ENCODE assay signal across 14 cellular contexts in genomic region chr5:72245517-72246238, GRCh38.
A peak's percentile ranks its signal among the peaks of the same experiment; 100 is the strongest.
DNase-seq lines count a peak whose midpoint lies in the region; ATAC-seq and TF ChIP-seq lines count a peak whose summit lies in the region.
"Had no signal": no experiment of that assay in that cellular context is flagged by ENCODE, and none has a peak within 500 bp of the region (broad histone marks: within the 10 kb centered on the region; RNA-seq: fewer than 3 reads in every experiment).

No MANE protein-coding gene starts in this region.

- H3K9me3 Mint-ChIP-seq in chondrocyte (ENCODE audit: low read depth) (no peaks in the 10 kb centered on the region), mesothelial cell of epicardium (no peaks in the 10 kb centered on the region)
- H3K9me3 Mint-ChIP-seq: neural crest cell; stimulated activated effector memory CD8-positive, alpha-beta T cell treated with anti-CD3 and anti-CD28 coated beads, Interleukin-12 subunit alpha, Interleukin-12 subunit beta, amount 100 ng/mL, for 72 hours; T-helper 1 cell treated with Interleukin-12 subunit alpha and Interleukin-12 subunit beta and Interleukin-4 antibody, amounts not matched to agents 30 μg/mL and 1 μg/mL, for 36 hours had no signal

- H3K27ac Mint-ChIP-seq in chondrocyte (ENCODE audit: unreplicated experiment) (peak overlapping the region; percentile 93), mesothelial cell of epicardium (peak overlapping the region; percentile 81)
- H3K27ac Mint-ChIP-seq: stimulated activated effector memory CD8-positive, alpha-beta T cell treated with anti-CD3 and anti-CD28 coated beads, Interleukin-12 subunit alpha, Interleukin-12 subunit beta, amount 100 ng/mL, for 72 hours; T-helper 1 cell treated with Interleukin-12 subunit alpha and Interleukin-12 subunit beta and Interleukin-4 antibody, amounts not matched to agents 30 μg/mL and 1 μg/mL, for 36 hours had no signal

- H3K4me3 ChIP-seq in thyroid gland (replicated peaks in 1 of 3): no peak overlapping the region

- no peak for TF ChIP-seq POLR2A in thyroid gland (IDR thresholded peaks at IDR 0.05)

- ATAC-seq in HG03045 (IDR thresholded peaks at IDR 0.05; ENCODE audit: unreplicated experiment) (no peak), HG03565 (IDR thresholded peaks at IDR 0.05; ENCODE audit: unreplicated experiment) (no peak)
- ATAC-seq: stimulated activated effector memory CD8-positive, alpha-beta T cell treated with anti-CD3 and anti-CD28 coated beads, Interleukin-12 subunit alpha, Interleukin-12 subunit beta, amount 100 ng/mL, for 72 hours had no signal

- TF ChIP-seq CTCF in chondrocyte (IDR thresholded peaks at IDR 0.05) (no peak), mesothelial cell of epicardium (IDR thresholded peaks at IDR 0.05; ENCODE audit: unreplicated experiment) (no peak), thyroid gland (IDR thresholded peaks at IDR 0.05) (no peak)

- peak; percentile 66 for DNase-seq in NCI-H82 (lab: John Stamatoyannopoulos, UW)
- no peak for DNase-seq in chondrocyte (ENCODE audit: low spot score)
- no peak for DNase-seq in mesothelial cell of epicardium (ENCODE audit: low spot score in 2 of 2, unreplicated experiment in 2 of 2)
- DNase-seq in thyroid gland: no peak
- DNase-seq in NCI-H1436 treated with DMSO at 0.1 percent for 48 hours (lab: John Stamatoyannopoulos, UW): no peak
- DNase-seq: activated CD4-positive, alpha-beta T cell treated with anti-CD3 and anti-CD28 coated beads, Interleukin-2, amount 50 U/mL, for 1 hour; activated effector memory CD4-positive, alpha-beta T cell treated with anti-CD3 and anti-CD28 coated beads, Interleukin-2, amount 50 U/mL, for 16 hours; kidney; stimulated activated CD4-positive, alpha-beta T cell treated with anti-CD3 and anti-CD28 coated beads, Interleukin-2, amount 100 ng/mL, for 24 hours had no signal

- no peaks in the 10 kb centered on the region for H3K36me3 ChIP-seq in thyroid gland

- H3K27me3 Mint-ChIP-seq in chondrocyte (ENCODE audit: low read depth): no peaks in the 10 kb centered on the region
- no peaks in the 10 kb centered on the region for H3K27me3 Mint-ChIP-seq in mesothelial cell of epicardium (ENCODE audit: low read depth)

- H3K4me3 Mint-ChIP-seq in chondrocyte (ENCODE audit: unreplicated experiment) (no peak overlapping the region), mesothelial cell of epicardium (no peak overlapping the region)
- H3K4me3 Mint-ChIP-seq: neural crest cell; stimulated activated effector memory CD8-positive, alpha-beta T cell treated with anti-CD3 and anti-CD28 coated beads, Interleukin-12 subunit alpha, Interleukin-12 subunit beta, amount 100 ng/mL, for 72 hours; T-helper 1 cell treated with Interleukin-12 subunit alpha and Interleukin-12 subunit beta and Interleukin-4 antibody, amounts not matched to agents 30 μg/mL and 1 μg/mL, for 36 hours had no signal

- no peaks in the 10 kb centered on the region for H3K9me3 ChIP-seq in thyroid gland

- H3K4me1 Mint-ChIP-seq in chondrocyte (ENCODE audit: low read depth) (peaks cover 68% of the 10 kb centered on the region), mesothelial cell of epicardium (peaks cover 50% of the 10 kb centered on the region)

- intact Hi-C loops in thyroid gland (cut with DNase I): no loop called here

- no peaks in the 10 kb centered on the region for H3K36me3 Mint-ChIP-seq in chondrocyte (ENCODE audit: low read depth)
- no peaks in the 10 kb centered on the region for H3K36me3 Mint-ChIP-seq in mesothelial cell of epicardium

- H3K27me3 ChIP-seq in thyroid gland: no peaks in the 10 kb centered on the region

- 65 to 70% methylated on average over 3 of the region's 3 CpGs for WGBS in thyroid gland, 2 donors

- peaks cover 37 to 62% of the 10 kb centered on the region in 2 donors for H3K4me1 ChIP-seq in thyroid gland

- H3K27ac ChIP-seq in thyroid gland: peak overlapping the region; percentile 28 to 90 (median 72)
